Comparison of ENCODE assay signal across 38 cellular contexts in genomic region chr18:47480166-47480565, GRCh38.
"Had no signal": no experiment of that assay in that cellular context is flagged by ENCODE, and none has a peak within 500 bp of the region (broad histone marks: within the 10 kb centered on the region; RNA-seq: fewer than 3 reads in every experiment).

No MANE protein-coding gene starts in this region.

- H3K36me3 Mint-ChIP-seq: activated naive CD4-positive, alpha-beta T cell treated with anti-CD3 and anti-CD28 coated beads, Interleukin-2, amount 10 ng/mL, durations not matched to agents 7 days and 5 days; activated naive CD4-positive, alpha-beta T cell treated with anti-CD3 and anti-CD28 coated beads, Interleukin-2, amount 50 U/mL, for 24 hours; activated naive CD4-positive, alpha-beta T cell treated with anti-CD3 and anti-CD28 coated beads, Interleukin-2, amount 50 U/mL, for 72 hours; activated naive CD8-positive, alpha-beta T cell; activated naive CD8-positive, alpha-beta T cell treated with anti-CD3 and anti-CD28 coated beads for 36 hours; activated naive CD8-positive, alpha-beta T cell treated with anti-CD3 and anti-CD28 coated beads, Interleukin-2, amount 10 ng/mL, durations not matched to agents 7 days and 5 days; brain had no signal

- H3K4me1 Mint-ChIP-seq: activated naive CD4-positive, alpha-beta T cell treated with anti-CD3 and anti-CD28 coated beads, Interleukin-2, amount 10 ng/mL, durations not matched to agents 7 days and 5 days; activated naive CD4-positive, alpha-beta T cell treated with anti-CD3 and anti-CD28 coated beads, Interleukin-2, amount 50 U/mL, for 24 hours; activated naive CD8-positive, alpha-beta T cell treated with anti-CD3 and anti-CD28 coated beads for 36 hours; activated naive CD8-positive, alpha-beta T cell treated with anti-CD3 and anti-CD28 coated beads, Interleukin-2, amount 10 ng/mL, durations not matched to agents 7 days and 5 days; activated naive CD8-positive, alpha-beta T cell treated with anti-CD3 and anti-CD28 coated beads, Interleukin-2, amount 50 U/mL, for 24 hours; activated T-helper 17 cell treated with anti-CD3 and anti-CD28 coated beads, Interleukin-2, amount 50 U/mL, for 72 hours; brain; central memory CD8-positive, alpha-beta T cell had no signal

- ATAC-seq: activated naive CD4-positive, alpha-beta T cell treated with anti-CD3 and anti-CD28 coated beads, Interleukin-2, amount 50 U/mL, for 72 hours; activated naive CD8-positive, alpha-beta T cell treated with anti-CD3 and anti-CD28 coated beads, Interleukin-2, amount 50 U/mL, for 24 hours; activated T-cell treated with anti-CD3 and anti-CD28 coated beads, Interleukin-2, amount 50 U/mL, for 4 hours; activated T-cell treated with anti-CD3 and anti-CD28 coated beads, Interleukin-2, amount 50 U/mL, for 72 hours; activated T-helper 17 cell treated with anti-CD3 and anti-CD28 coated beads, Interleukin-2, amount 50 U/mL, for 72 hours; body of pancreas had no signal

- H3K9me3 Mint-ChIP-seq: activated naive CD4-positive, alpha-beta T cell treated with anti-CD3 and anti-CD28 coated beads for 36 hours; activated naive CD4-positive, alpha-beta T cell treated with anti-CD3 and anti-CD28 coated beads, Interleukin-2, amount 10 ng/mL, durations not matched to agents 7 days and 5 days; activated naive CD4-positive, alpha-beta T cell treated with anti-CD3 and anti-CD28 coated beads, Interleukin-2, amount 50 U/mL, for 24 hours; activated naive CD4-positive, alpha-beta T cell treated with anti-CD3 and anti-CD28 coated beads, Interleukin-2, amount 50 U/mL, for 72 hours; activated naive CD8-positive, alpha-beta T cell treated with anti-CD3 and anti-CD28 coated beads for 36 hours; activated naive CD8-positive, alpha-beta T cell treated with anti-CD3 and anti-CD28 coated beads, Interleukin-2, amount 10 ng/mL, durations not matched to agents 7 days and 5 days; activated naive CD8-positive, alpha-beta T cell treated with anti-CD3 and anti-CD28 coated beads, Interleukin-2, amount 50 U/mL, for 24 hours; activated T-cell treated with anti-CD3 and anti-CD28 coated beads, Interleukin-2, amount 50 U/mL, for 24 hours; activated T-cell treated with anti-CD3 and anti-CD28 coated beads, Interleukin-2, amount 50 U/mL, for 4 hours; activated T-cell treated with anti-CD3 and anti-CD28 coated beads, Interleukin-2, amount 50 U/mL, for 72 hours; activated T-helper 1 cell treated with anti-CD3 and anti-CD28 coated beads, Interleukin-12 subunit alpha, Interleukin-12 subunit beta, Interleukin-2, Interleukin-4 antibody, amounts not matched to agents 30 ng/mL and 10 ng/mL and 1 ng/mL, durations not matched to agents 14 hours and 24 hours and 36 hours; activated T-helper 17 cell treated with anti-CD3 and anti-CD28 coated beads, Interleukin-2, amount 50 U/mL, for 72 hours; activated T-helper 2 cell treated with anti-CD3 and anti-CD28 coated beads, Interferon-gamma antibody, Interleukin-2, Interleukin-4, amounts not matched to agents 10 μg/mL and 5 μg/mL and 100 μg/mL, durations not matched to agents 14 hours and 24 hours and 36 hours; brain; central memory CD8-positive, alpha-beta T cell had no signal

- H3K4me3 Mint-ChIP-seq: activated naive CD4-positive, alpha-beta T cell treated with anti-CD3 and anti-CD28 coated beads for 36 hours; activated naive CD4-positive, alpha-beta T cell treated with anti-CD3 and anti-CD28 coated beads, Interleukin-2, amount 10 ng/mL, durations not matched to agents 7 days and 5 days; activated naive CD4-positive, alpha-beta T cell treated with anti-CD3 and anti-CD28 coated beads, Interleukin-2, amount 50 U/mL, for 24 hours; activated naive CD8-positive, alpha-beta T cell; activated naive CD8-positive, alpha-beta T cell treated with anti-CD3 and anti-CD28 coated beads for 36 hours; activated naive CD8-positive, alpha-beta T cell treated with anti-CD3 and anti-CD28 coated beads, Interleukin-2, amount 10 ng/mL, durations not matched to agents 7 days and 5 days; activated naive CD8-positive, alpha-beta T cell treated with anti-CD3 and anti-CD28 coated beads, Interleukin-2, amount 50 U/mL, for 24 hours; activated T-cell treated with anti-CD3 and anti-CD28 coated beads, Interleukin-2, amount 50 U/mL, for 24 hours; activated T-cell treated with anti-CD3 and anti-CD28 coated beads, Interleukin-2, amount 50 U/mL, for 4 hours; activated T-cell treated with anti-CD3 and anti-CD28 coated beads, Interleukin-2, amount 50 U/mL, for 72 hours; activated T-helper 1 cell treated with anti-CD3 and anti-CD28 coated beads, Interleukin-12 subunit alpha, Interleukin-12 subunit beta, Interleukin-2, Interleukin-4 antibody, amounts not matched to agents 30 ng/mL and 10 ng/mL and 1 ng/mL, durations not matched to agents 14 hours and 24 hours and 36 hours; activated T-helper 17 cell treated with anti-CD3 and anti-CD28 coated beads, Interleukin-2, amount 50 U/mL, for 72 hours; brain; central memory CD8-positive, alpha-beta T cell had no signal

- H3K27ac Mint-ChIP-seq: activated naive CD4-positive, alpha-beta T cell treated with anti-CD3 and anti-CD28 coated beads for 36 hours; activated naive CD4-positive, alpha-beta T cell treated with anti-CD3 and anti-CD28 coated beads, Interleukin-2, amount 10 ng/mL, durations not matched to agents 7 days and 5 days; activated naive CD4-positive, alpha-beta T cell treated with anti-CD3 and anti-CD28 coated beads, Interleukin-2, amount 50 U/mL, for 24 hours; activated naive CD4-positive, alpha-beta T cell treated with anti-CD3 and anti-CD28 coated beads, Interleukin-2, amount 50 U/mL, for 72 hours; activated naive CD8-positive, alpha-beta T cell; activated naive CD8-positive, alpha-beta T cell treated with anti-CD3 and anti-CD28 coated beads for 36 hours; activated naive CD8-positive, alpha-beta T cell treated with anti-CD3 and anti-CD28 coated beads, Interleukin-2, amount 10 ng/mL, durations not matched to agents 7 days and 5 days; activated naive CD8-positive, alpha-beta T cell treated with anti-CD3 and anti-CD28 coated beads, Interleukin-2, amount 50 U/mL, for 24 hours; activated T-cell treated with anti-CD3 and anti-CD28 coated beads, Interleukin-2, amount 50 U/mL, for 24 hours; activated T-cell treated with anti-CD3 and anti-CD28 coated beads, Interleukin-2, amount 50 U/mL, for 72 hours; activated T-helper 1 cell treated with anti-CD3 and anti-CD28 coated beads, Interleukin-12 subunit alpha, Interleukin-12 subunit beta, Interleukin-2, Interleukin-4 antibody, amounts not matched to agents 30 ng/mL and 10 ng/mL and 1 ng/mL, durations not matched to agents 14 hours and 24 hours and 36 hours; activated T-helper 17 cell treated with anti-CD3 and anti-CD28 coated beads, Interleukin-2, amount 50 U/mL, for 72 hours; activated T-helper 2 cell treated with anti-CD3 and anti-CD28 coated beads, Interferon-gamma antibody, Interleukin-2, Interleukin-4, amounts not matched to agents 10 μg/mL and 5 μg/mL and 100 μg/mL, durations not matched to agents 14 hours and 24 hours and 36 hours; brain had no signal

- H3K4me3 ChIP-seq: adrenal gland, ascending aorta, body of pancreas, breast epithelium, cardiac muscle cell had no signal

- DNase-seq: activated effector memory CD4-positive, alpha-beta T cell treated with anti-CD3 and anti-CD28 coated beads, Interleukin-2, amount 50 U/mL, for 16 hours; activated effector memory CD4-positive, alpha-beta T cell treated with Interleukin-2 at 50 U/mL for 16 hours; activated gamma-delta T cell; activated gamma-delta T cell treated with Interleukin-2 at 50 U/mL for 16 hours; activated naive CD4-positive, alpha-beta T cell; activated naive CD4-positive, alpha-beta T cell treated with anti-CD3 and anti-CD28 coated beads for 36 hours; activated naive CD4-positive, alpha-beta T cell treated with anti-CD3 and anti-CD28 coated beads, Interleukin-2, amount 10 ng/mL, durations not matched to agents 7 days and 5 days; activated naive CD4-positive, alpha-beta T cell treated with anti-CD3 and anti-CD28 coated beads, Interleukin-2, amount 50 U/mL, for 16 hours; activated naive CD4-positive, alpha-beta T cell treated with Interleukin-2 at 50 U/mL for 16 hours; activated naive CD8-positive, alpha-beta T cell treated with anti-CD3 and anti-CD28 coated beads for 36 hours; activated naive CD8-positive, alpha-beta T cell treated with anti-CD3 and anti-CD28 coated beads, Interleukin-2, amount 10 ng/mL, durations not matched to agents 7 days and 5 days; activated naive CD8-positive, alpha-beta T cell treated with anti-CD3 and anti-CD28 coated beads, Interleukin-2, amount 50 U/mL, for 24 hours; activated T-cell treated with anti-CD3 and anti-CD28 coated beads, Interleukin-2, amount 50 U/mL, for 1 hour; activated T-cell treated with anti-CD3 and anti-CD28 coated beads, Interleukin-2, amount 50 U/mL, for 24 hours; activated T-cell treated with anti-CD3 and anti-CD28 coated beads, Interleukin-2, amount 50 U/mL, for 4 hours; activated T-cell treated with anti-CD3 and anti-CD28 coated beads, Interleukin-2, amount 50 U/mL, for 48 hours; activated T-cell treated with anti-CD3 and anti-CD28 coated beads, Interleukin-2, amount 50 U/mL, for 72 hours; adrenal gland; amniotic stem cell; amygdala; anterior cingulate cortex; aorta; body of pancreas; brain microvascular endothelial cell; caudate nucleus; central memory CD4-positive, alpha-beta T cell; cerebellar nuclear complex had no signal

- H3K27ac ChIP-seq: adrenal gland, ascending aorta, body of pancreas, brain microvascular endothelial cell, breast epithelium, cardiac muscle cell had no signal
